Comparison of ENCODE assay signal across 19 cellular contexts in genomic region chr11:19055016-19055415, GRCh38. TPM values are rescaled to one million over a fixed set of nuclear protein-coding genes. Genes with fewer than 3 reads are reported as not detected.
"Had no signal": no experiment of that assay in that cellular context is flagged by ENCODE, and none has a peak within 500 bp of the region (broad histone marks: within the 10 kb centered on the region; RNA-seq: fewer than 3 reads in every experiment).

No MANE protein-coding gene starts in this region.

- H3K27ac ChIP-seq: esophagus squamous epithelium, suprapubic skin, transverse colon, vagina had no signal

- H3K36me3 ChIP-seq: esophagus squamous epithelium, suprapubic skin, transverse colon, vagina had no signal

- DNase-seq: activated CD4-positive, alpha-beta T cell treated with anti-CD3 and anti-CD28 coated beads, Interleukin-2, amount 50 U/mL, for 48 hours; activated naive CD8-positive, alpha-beta T cell treated with anti-CD3 and anti-CD28 coated beads for 36 hours; amniotic stem cell; caudate nucleus; effector memory CD8-positive, alpha-beta T cell; esophagus squamous epithelium; foreskin fibroblast; glutamatergic neuron; hypothalamus; islet precursor cell; nucleus accumbens; stimulated activated CD4-positive, alpha-beta T cell treated with anti-CD3 and anti-CD28 coated beads, Interleukin-2, amount 100 ng/mL, for 24 hours; transverse colon had no signal

- ATAC-seq: effector memory CD8-positive, alpha-beta T cell; left lobe of liver had no signal

- H3K27me3 ChIP-seq: esophagus squamous epithelium, suprapubic skin, transverse colon, vagina had no signal

- H3K4me3 ChIP-seq: esophagus squamous epithelium, lung, suprapubic skin, transverse colon, vagina had no signal

- H3K9me3 ChIP-seq: esophagus squamous epithelium, suprapubic skin, transverse colon, vagina had no signal

- H3K4me1 ChIP-seq: esophagus squamous epithelium, suprapubic skin, transverse colon, vagina had no signal

RNA-seq across cellular contexts. Expression of gene MRGPRX2, which starts 5.5 kb away (rescaled TPM):
- total RNA-seq: dermis microvascular lymphatic vessel endothelial cell; left lobe of liver; lung; natural killer cell treated with Interleukin-12 subunit alpha and Interleukin-12 subunit beta and Interleukin-15 and Interleukin-18, amount 100 ng/mL, for 72 hours; transverse colon; vagina had no signal
